21 cellular contexts compared by ENCODE assay signal in genomic region chr10:127420138-127420684, GRCh38.
"Had no signal": no experiment of that assay in that cellular context is flagged by ENCODE, and none has a peak within 500 bp of the region (broad histone marks: within the 10 kb centered on the region; RNA-seq: fewer than 3 reads in every experiment).

No MANE protein-coding gene starts in this region.

- H3K4me3 Mint-ChIP-seq: mesothelial cell of epicardium had no signal

- H3K27ac Mint-ChIP-seq: mesothelial cell of epicardium had no signal

- H3K4me1 Mint-ChIP-seq: mesothelial cell of epicardium had no signal

- ATAC-seq: esophagus mucosa, gastrocnemius medialis, heart right ventricle, left cardiac atrium, left lung, left ventricle myocardium superior, lower lobe of right lung, mucosa of descending colon had no signal

- DNase-seq: dermis blood vessel endothelial cell; dorsolateral prefrontal cortex; effector CD4-positive, alpha-beta T cell; effector memory CD4-positive, alpha-beta T cell; erythroblast; esophagus squamous epithelium; foreskin fibroblast; foreskin melanocyte; gastrocnemius medialis; glutamatergic neuron; head of caudate nucleus; heart right ventricle; hippocampal formation; left cardiac atrium; left lung; left ventricle myocardium superior; lower lobe of right lung; mesenchymal stem cell; mucosa of descending colon had no signal
